8 cellular contexts compared by ENCODE assay signal in genomic region chr20:39269031-39269461, GRCh38.
DNase-seq lines count a peak whose midpoint lies in the region; ATAC-seq and TF ChIP-seq lines count a peak whose summit lies in the region.

No MANE protein-coding gene starts in this region.

- TF ChIP-seq POLR2A in right lobe of liver (IDR thresholded peaks at IDR 0.05): no peak
- no peak for TF ChIP-seq POLR2A in stomach (IDR thresholded peaks at IDR 0.05)

- CTCF ChIA-PET in A673 (lab: Charles Lee): interaction anchor here (0.5 to 0.6 kb wide), 2 partner anchors 39 to 605 kb away, joined by 3 to 5 read pairs; no protein-coding TSS in a partner anchor

- TF ChIP-seq CTCF in A673 (conservative IDR thresholded peaks at IDR 0.05; ENCODE audit: low read depth, low read length) (peak; percentile 94), GM12865 (IDR thresholded peaks at IDR 0.05; ENCODE audit: insufficient read depth, low read depth, low read length, missing control alignments) (peak; percentile 91), cardiac fibroblast (IDR thresholded peaks at IDR 0.05; ENCODE audit: low read depth, low read length) (peak; percentile 88), right lobe of liver (IDR thresholded peaks at IDR 0.05) (peak; percentile 61 to 86 (median 84)), stomach (IDR thresholded peaks at IDR 0.05) (peak in 5 of 7 experiments; percentile 54 to 84 (median 73))

- intact Hi-C loops in A673 (cut with micrococcal nuclease; ENCODE audit: unreplicated experiment) (loop anchor here (1.0 to 10.0 kb wide), 5 partner anchors 160 to 1693 kb away; partner anchors contain the start of gene MAFB), right lobe of liver (cut with DNase I) (no loop called here), stomach (cut with DNase I; ENCODE audit: low total_unique reads) (no loop called here)

- WGBS in right lobe of liver (ENCODE audit: insufficient coverage, low coverage, low lambda C conversion rate, missing lambda C conversion rate): 15% methylated on average over 5 of the region's 7 CpGs
- 36 to 48% (median 44%) methylated on average over 6 to 7 of the region's 7 CpGs for WGBS in stomach, 5 donors

- H3K4me1 ChIP-seq in A673 (ENCODE audit: insufficient read depth, low read length, poor library complexity, severe bottlenecking) (peaks cover 15% of the 10 kb centered on the region), right lobe of liver (no peaks in the 10 kb centered on the region), stomach (peaks cover 0 to 20% (median 0%) of the 10 kb centered on the region in 4 donors)

- H3K9me3 ChIP-seq in A673 (ENCODE audit: low read depth, low read length, poor library complexity, severe bottlenecking) (no peaks in the 10 kb centered on the region), right lobe of liver (no peaks in the 10 kb centered on the region), stomach (no peaks in the 10 kb centered on the region)

- no TSS peak for BruUV-seq in A673 (replicated peaks; lab: Mats Ljungman, UMichigan)

- ATAC-seq in HG03159 (IDR thresholded peaks at IDR 0.05; ENCODE audit: unreplicated experiment): peak; percentile 80
- ATAC-seq in right lobe of liver: peak; percentile 66 to 82 (median 74)

- H3K4me3 ChIP-seq in A673 (ENCODE audit: low read depth, low read length, poor library complexity, severe bottlenecking) (no peak overlapping the region), GM12865 (ENCODE audit: low read depth, low read length) (no peak overlapping the region), cardiac fibroblast (replicated peaks in 1 of 2; ENCODE audit: low read depth in 2 of 2, low read length in 2 of 2) (no peak overlapping the region), right lobe of liver (no peak overlapping the region), stomach (no peak overlapping the region)

- POLR2A ChIA-PET in A673 (lab: Charles Lee; ENCODE audit: low non-redundant PET): no interaction called here

- no peak for TF ChIP-seq EP300 in stomach (IDR thresholded peaks at IDR 0.05)

- H3K27ac ChIP-seq in A673 (ENCODE audit: low read depth, low read length, poor library complexity, severe bottlenecking) (no peak overlapping the region), right lobe of liver (no peak overlapping the region), stomach (no peak overlapping the region)

- H3K36me3 ChIP-seq in A673 (ENCODE audit: insufficient read depth, low read length, poor library complexity, severe bottlenecking): no peaks in the 10 kb centered on the region
- H3K36me3 ChIP-seq in right lobe of liver: no peaks in the 10 kb centered on the region
- H3K36me3 ChIP-seq in stomach: no peaks in the 10 kb centered on the region

- no peaks in the 10 kb centered on the region for H3K27me3 ChIP-seq in A673 (replicated peaks; ENCODE audit: insufficient read depth, low read depth, low read length, poor library complexity)
- no peaks in the 10 kb centered on the region for H3K27me3 ChIP-seq in right lobe of liver
- H3K27me3 ChIP-seq in stomach: no peaks in the 10 kb centered on the region

- DNase-seq in A673 (ENCODE audit: low spot score) (peak; percentile 63), GM12865 (ENCODE audit: low read depth) (peak; percentile 52), SHP77 treated with DMSO at 0.1 percent for 48 hours (lab: John Stamatoyannopoulos, UW) (peak; percentile 2), cardiac fibroblast (ENCODE audit: low read depth in 2 of 2) (peak; percentile 34 to 36), right lobe of liver (peak; percentile 55 to 63 (median 59)), stomach (peak; percentile 54), NCI-H774 (lab: John Stamatoyannopoulos, UW) (no peak)
